In the genomic region with DNA sequence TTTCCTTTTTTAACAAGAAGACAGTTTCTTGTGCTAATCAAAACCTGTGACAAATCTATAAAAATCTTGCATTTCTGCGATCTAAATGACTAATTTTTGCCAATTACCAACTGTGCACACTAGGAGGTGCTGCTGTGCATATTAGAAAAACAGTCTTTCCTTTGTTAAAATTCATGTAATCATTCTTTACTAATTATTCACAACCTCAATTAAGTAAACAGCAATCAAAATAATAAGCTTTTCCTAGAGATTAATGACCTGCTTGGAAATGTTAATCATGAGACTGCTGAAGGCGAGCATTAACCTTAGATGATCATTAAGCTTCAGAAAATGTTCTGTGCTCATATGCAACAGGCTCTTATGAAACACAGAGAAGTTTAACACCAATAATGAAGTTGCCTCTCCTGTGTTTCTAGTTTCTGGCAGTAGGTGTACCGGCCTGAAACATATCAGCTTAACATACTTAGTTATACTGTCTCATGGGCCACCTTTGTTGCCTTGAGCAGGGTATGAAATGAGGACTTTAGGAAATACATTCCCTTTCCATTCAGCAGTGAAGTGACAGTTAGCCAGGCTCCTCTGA, we compare ENCODE assay signal across 9 cellular contexts. TPM values are rescaled to one million over a fixed set of nuclear protein-coding genes. Genes with fewer than 3 reads are reported as not detected.
A peak's percentile ranks its signal among the peaks of the same experiment; 100 is the strongest.
DNase-seq lines count a peak whose midpoint lies in the region; ATAC-seq, FAIRE-seq and TF ChIP-seq lines count a peak whose summit lies in the region.
"Had no signal": no experiment of that assay in that cellular context is flagged by ENCODE, and none has a peak within 500 bp of the region (broad histone marks: within the 10 kb centered on the region; RNA-seq: fewer than 3 reads in every experiment).

No MANE protein-coding gene starts in this region.

- no peak overlapping the region for H3K27ac ChIP-seq in H1 (ENCODE audit: low read depth, low read length)

- no peaks in the 10 kb centered on the region for H3K23me2 ChIP-seq in H1 (ENCODE audit: low read depth, low read length)

- peak; percentile 5 for DNase-seq in COR-L47 (lab: John Stamatoyannopoulos, UW)
- DNase-seq in HAP-1 (ENCODE audit: low spot score in 2 of 2) = peak; percentile 31 to 53
- DNase-seq in SKM-1 treated with dmso at 0.1 percent for 144 hours (lab: John Stamatoyannopoulos, UW; ENCODE audit: unreplicated experiment) = peak; percentile 33
- DNase-seq in H1 (ENCODE audit: low read depth in 1 of 2, low spot score in 2 of 2) = no peak
- DNase-seq in neural crest cell (ENCODE audit: low read depth, low spot score) = peak; percentile 34
- DNase-seq in HK-2 (ENCODE audit: unreplicated experiment) = no peak
- no peak for DNase-seq in activated T-helper 1 cell treated with anti-CD3 and anti-CD28 coated beads, Interleukin-12 subunit alpha, Interleukin-12 subunit beta, Interleukin-2, Interleukin-4 antibody, amounts not matched to agents 30 ng/mL and 10 ng/mL and 1 ng/mL, durations not matched to agents 14 hours and 24 hours and 36 hours (ENCODE audit: low spot score)

- H3K4me3 ChIP-seq in HAP-1 (no peak overlapping the region), H1 (ENCODE audit: extremely low read depth in 1 of 4, insufficient read depth in 2 of 4, low read depth in 3 of 4, low read length in 4 of 4) (no peak overlapping the region)

- no peak overlapping the region for H3K14ac ChIP-seq in H1 (ENCODE audit: insufficient read length)

- no peak overlapping the region for H2BK5ac ChIP-seq in H1 (ENCODE audit: low read depth, low read length)

- no peak overlapping the region for H2AK5ac ChIP-seq in H1 (ENCODE audit: low read depth, low read length)

- H3K23ac ChIP-seq in H1 (ENCODE audit: insufficient read length) = no peak overlapping the region

- no peak overlapping the region for H2BK15ac ChIP-seq in H1 (ENCODE audit: low read length)

- H3K4me1 ChIP-seq in HAP-1 (peaks cover 8% of the 10 kb centered on the region), H1 (replicated peaks in 1 of 4; ENCODE audit: control insufficient read depth in 3 of 4, insufficient read depth in 4 of 4, low read length in 3 of 4) (no peaks in the 10 kb centered on the region)

- no peaks in the 10 kb centered on the region for H4K20me1 ChIP-seq in H1 (replicated peaks in 1 of 2; ENCODE audit: control insufficient read depth in 1 of 2, insufficient read depth in 2 of 2, low read length in 2 of 2)

- WGBS in H1 (ENCODE audit: extremely low coverage in 1 of 2, insufficient coverage in 1 of 2, insufficient read length in 1 of 2, insufficient replicate concordance in 2 of 2, low coverage in 1 of 2, low lambda C conversion rate in 2 of 2, missing lambda C conversion rate in 1 of 2), 2 experiments = 36% methylated on average over 3 of the region's 3 CpGs; no CpG with 5 or more reads in 1 of the 2 experiments

- in situ Hi-C loops in HAP-1 (cut with MboI; ENCODE audit: low sequenced_read_pairs) = no loop called here

- H3K56ac ChIP-seq in H1 (replicated peaks; ENCODE audit: insufficient read length, low read depth, low read length) = no peak overlapping the region

- no peak for ATAC-seq in HG02642 (IDR thresholded peaks at IDR 0.05; ENCODE audit: poor library complexity, unreplicated experiment)

- H3K27ac Mint-ChIP-seq in neural crest cell (ENCODE audit: unreplicated experiment) = no peak overlapping the region
- H3K27ac Mint-ChIP-seq in activated T-helper 1 cell treated with anti-CD3 and anti-CD28 coated beads, Interleukin-12 subunit alpha, Interleukin-12 subunit beta, Interleukin-2, Interleukin-4 antibody, amounts not matched to agents 30 ng/mL and 10 ng/mL and 1 ng/mL, durations not matched to agents 14 hours and 24 hours and 36 hours = no peak overlapping the region
- H3K27ac Mint-ChIP-seq: T-helper 1 cell treated with Interleukin-12 subunit alpha and Interleukin-12 subunit beta and Interleukin-4 antibody, amounts not matched to agents 30 μg/mL and 1 μg/mL, for 36 hours had no signal

- H2BK12ac ChIP-seq in H1 (ENCODE audit: low read depth, low read length) = no peak overlapping the region

- H3K4ac ChIP-seq in H1 (replicated peaks; ENCODE audit: insufficient read length, low read depth, low read length) = no peak overlapping the region

- peak; percentile 36 for FAIRE-seq in H1 (lab: Jason Lieb, UNC)

- no peak for TF ChIP-seq EP300 in H1 (IDR thresholded peaks at IDR 0.05; ENCODE audit: borderline replicate concordance in 1 of 2, low read depth in 2 of 2, low read length in 2 of 2)

- H3K79me1 ChIP-seq in H1 (ENCODE audit: low read depth, low read length) = no peaks in the 10 kb centered on the region

- no peaks in the 10 kb centered on the region for H3K79me2 ChIP-seq in H1 (ENCODE audit: control insufficient read depth in 1 of 2, insufficient read depth in 2 of 2, low read length in 2 of 2)

- H4K5ac ChIP-seq in H1 (ENCODE audit: insufficient read length, low read depth, low read length) = no peak overlapping the region

- H3K4me2 ChIP-seq in H1 (ENCODE audit: insufficient read depth in 1 of 2, low read depth in 2 of 2, low read length in 2 of 2) = no peak overlapping the region

- H3K4me3 Mint-ChIP-seq in neural crest cell = no peak overlapping the region
- no peak overlapping the region for H3K4me3 Mint-ChIP-seq in activated T-helper 1 cell treated with anti-CD3 and anti-CD28 coated beads, Interleukin-12 subunit alpha, Interleukin-12 subunit beta, Interleukin-2, Interleukin-4 antibody, amounts not matched to agents 30 ng/mL and 10 ng/mL and 1 ng/mL, durations not matched to agents 14 hours and 24 hours and 36 hours
- H3K4me3 Mint-ChIP-seq: T-helper 1 cell treated with Interleukin-12 subunit alpha and Interleukin-12 subunit beta and Interleukin-4 antibody, amounts not matched to agents 30 μg/mL and 1 μg/mL, for 36 hours had no signal

- H3K36me3 ChIP-seq in HAP-1 (replicated peaks) (no peaks in the 10 kb centered on the region), H1 (ENCODE audit: control insufficient read depth in 2 of 4, insufficient read depth in 4 of 4, low read length in 3 of 4) (no peaks in the 10 kb centered on the region)

- no peaks in the 10 kb centered on the region for H3K9me3 ChIP-seq in HAP-1
- H3K9me3 ChIP-seq in H1 (ENCODE audit: insufficient read depth in 2 of 2, low read depth in 1 of 2, low read length in 1 of 2) = no peaks in the 10 kb centered on the region

- H4K8ac ChIP-seq in H1 (ENCODE audit: extremely low read depth, insufficient read depth, low read length) = no peak overlapping the region

- H3K9ac ChIP-seq in H1 (replicated peaks in 1 of 4; ENCODE audit: extremely low read depth in 1 of 4, low read depth in 3 of 4, low read length in 3 of 4) = no peak overlapping the region

- H3K18ac ChIP-seq in H1 (ENCODE audit: extremely low read depth, low read length) = no peak overlapping the region

- POLR2A ChIA-PET in H1 (lab: Charles Lee; ENCODE audit: partially characterized antibody) = no interaction called here

- 0 out of 2 replicates have a peak overlapping the region, but pooled peaks have one; percentile 72 for H2AFZ ChIP-seq in H1 (ENCODE audit: low read length)

- H3K36me3 Mint-ChIP-seq in neural crest cell (ENCODE audit: low read depth) = no peaks in the 10 kb centered on the region
- no peaks in the 10 kb centered on the region for H3K36me3 Mint-ChIP-seq in activated T-helper 1 cell treated with anti-CD3 and anti-CD28 coated beads, Interleukin-12 subunit alpha, Interleukin-12 subunit beta, Interleukin-2, Interleukin-4 antibody, amounts not matched to agents 30 ng/mL and 10 ng/mL and 1 ng/mL, durations not matched to agents 14 hours and 24 hours and 36 hours (ENCODE audit: low read depth)

- H2BK120ac ChIP-seq in H1 (replicated peaks; ENCODE audit: low read depth, low read length) = no peak overlapping the region

- CTCF ChIA-PET in H1 (lab: Charles Lee; ENCODE audit: partially characterized antibody) = interaction anchor here (0.6 to 4.4 kb wide), 42 partner anchors 10 to 664 kb away, joined by 3 to 42 read pairs (median 4); a partner anchor contains a TSS

- no peaks in the 10 kb centered on the region for H3K9me3 Mint-ChIP-seq in neural crest cell
- no peaks in the 10 kb centered on the region for H3K9me3 Mint-ChIP-seq in activated T-helper 1 cell treated with anti-CD3 and anti-CD28 coated beads, Interleukin-12 subunit alpha, Interleukin-12 subunit beta, Interleukin-2, Interleukin-4 antibody, amounts not matched to agents 30 ng/mL and 10 ng/mL and 1 ng/mL, durations not matched to agents 14 hours and 24 hours and 36 hours
- H3K9me3 Mint-ChIP-seq: T-helper 1 cell treated with Interleukin-12 subunit alpha and Interleukin-12 subunit beta and Interleukin-4 antibody, amounts not matched to agents 30 μg/mL and 1 μg/mL, for 36 hours had no signal

- TF ChIP-seq CTCF in H1 (IDR thresholded peaks at IDR 0.05; ENCODE audit: control extremely low read depth in 1 of 3, insufficient read depth in 1 of 3, low read depth in 1 of 3, low read length in 3 of 3) (peak in 2 of 3 experiments; percentile 41 to 63; a peak in 2 of 4 replicates), neural crest cell (conservative IDR thresholded peaks at IDR 0.05) (peak; percentile 92)

- no peak overlapping the region for H4K91ac ChIP-seq in H1 (replicated peaks; ENCODE audit: insufficient read length, low read length)

- H3K27me3 Mint-ChIP-seq in neural crest cell (ENCODE audit: low read depth) = no peaks in the 10 kb centered on the region
- H3K27me3 Mint-ChIP-seq in activated T-helper 1 cell treated with anti-CD3 and anti-CD28 coated beads, Interleukin-12 subunit alpha, Interleukin-12 subunit beta, Interleukin-2, Interleukin-4 antibody, amounts not matched to agents 30 ng/mL and 10 ng/mL and 1 ng/mL, durations not matched to agents 14 hours and 24 hours and 36 hours (ENCODE audit: insufficient read depth) = peaks cover 16% of the 10 kb centered on the region

- H2BK20ac ChIP-seq in H1 (ENCODE audit: low read length) = no peak overlapping the region

- TF ChIP-seq POLR2A in H1 (IDR thresholded peaks at IDR 0.05; ENCODE audit: control extremely low read depth in 1 of 2, low read depth in 2 of 2, low read length in 2 of 2) = no peak

- H3K27me3 ChIP-seq in HAP-1 (ENCODE audit: low read depth) (no peaks in the 10 kb centered on the region), H1 (replicated peaks in 1 of 4; ENCODE audit: control insufficient read depth in 3 of 4, extremely low read depth in 1 of 4, insufficient read depth in 3 of 4, low read length in 3 of 4) (no peaks in the 10 kb centered on the region)

- peaks cover 4% of the 10 kb centered on the region for H3K4me1 Mint-ChIP-seq in neural crest cell
- H3K4me1 Mint-ChIP-seq in activated T-helper 1 cell treated with anti-CD3 and anti-CD28 coated beads, Interleukin-12 subunit alpha, Interleukin-12 subunit beta, Interleukin-2, Interleukin-4 antibody, amounts not matched to agents 30 ng/mL and 10 ng/mL and 1 ng/mL, durations not matched to agents 14 hours and 24 hours and 36 hours (ENCODE audit: low read depth) = no peaks in the 10 kb centered on the region

- peak; percentile 55 to 63 for TF ChIP-seq RAD21 in H1 (IDR thresholded peaks at IDR 0.05 in 1 of 2, conservative IDR thresholded peaks at IDR 0.05 in 1 of 2; ENCODE audit: low read depth in 2 of 2, low read length in 2 of 2)

- intact Hi-C loops in activated T-helper 1 cell treated with anti-CD3 and anti-CD28 coated beads, Interleukin-12 subunit alpha, Interleukin-12 subunit beta, Interleukin-2, Interleukin-4 antibody, amounts not matched to agents 30 ng/mL and 10 ng/mL and 1 ng/mL, durations not matched to agents 14 hours and 24 hours and 36 hours (cut with micrococcal nuclease) = loop anchor here (1.0 to 5.0 kb wide), 4 partner anchors 55 to 183 kb away; no protein-coding TSS in a partner anchor

RNA-seq across cellular contexts. Expression of a gene that starts 17.7 kb away (rescaled TPM):
- total RNA-seq in H1 (2021; fragmentation: NEBNext Ultra II Directional; extraction: Animal tissue kit (Norgen Biotek cat#: 25700)) = 2.0 and 4.3 TPM in 2 replicates
- polyA plus RNA-seq in H1 (2011; rRNA removed) = 1.0 and 1.7 TPM in 2 replicates
- polyA plus RNA-seq in H1 (2011; cell fraction: cytosol; rRNA removed) = 2.6 TPM
- polyA plus RNA-seq in H1 (2011; cell fraction: nucleus; rRNA removed) = 0.67 TPM
- 2.7 to 4.0 TPM (median 3.6 TPM) in 4 replicates for polyA plus RNA-seq in H1 (2012, experiment 1 of 2)
- 2.0 TPM for polyA plus RNA-seq in H1 (2012, experiment 2 of 2)
- 4.6 TPM for polyA plus RNA-seq in H1 (2013, experiment 1 of 2)
- 3.1 TPM for polyA plus RNA-seq in H1 (2013, experiment 2 of 2)
- 2.1 and 3.9 TPM in 2 replicates for polyA minus RNA-seq in H1 (2011; rRNA and poly(A)+ RNA removed)
- polyA minus RNA-seq in H1 (2011; cell fraction: cytosol; rRNA and poly(A)+ RNA removed) = 4.4 TPM
- 4.4 TPM for polyA minus RNA-seq in H1 (2011; cell fraction: nucleus; rRNA and poly(A)+ RNA removed)
- 3.1 and 3.4 TPM in 2 replicates for total RNA-seq in neural crest cell
- 3.0 and 6.0 TPM in 2 replicates for total RNA-seq in activated T-helper 1 cell treated with anti-CD3 and anti-CD28 coated beads, Interleukin-12 subunit alpha, Interleukin-12 subunit beta, Interleukin-2, Interleukin-4 antibody, amounts not matched to agents 30 ng/mL and 10 ng/mL and 1 ng/mL, durations not matched to agents 14 hours and 24 hours and 36 hours

RNA-seq across cellular contexts. Expression of a gene that starts 18.5 kb away (rescaled TPM):
- not detected in 2 replicates for total RNA-seq in H1 (2021; fragmentation: NEBNext Ultra II Directional; extraction: Animal tissue kit (Norgen Biotek cat#: 25700))
- not detected in 2 replicates for polyA plus RNA-seq in H1 (2011; rRNA removed)
- not detected for polyA plus RNA-seq in H1 (2011; cell fraction: cytosol; rRNA removed)
- polyA plus RNA-seq in H1 (2011; cell fraction: nucleus; rRNA removed) = not detected
- polyA plus RNA-seq in H1 (2012, experiment 1 of 2) = 0.09 TPM in 1 of 4 replicates, not detected in the others
- polyA plus RNA-seq in H1 (2012, experiment 2 of 2) = not detected
- polyA plus RNA-seq in H1 (2013, experiment 1 of 2) = not detected
- polyA plus RNA-seq in H1 (2013, experiment 2 of 2) = not detected
- polyA minus RNA-seq in H1 (2011; rRNA and poly(A)+ RNA removed) = not detected in 2 replicates
- not detected for polyA minus RNA-seq in H1 (2011; cell fraction: cytosol; rRNA and poly(A)+ RNA removed)
- polyA minus RNA-seq in H1 (2011; cell fraction: nucleus; rRNA and poly(A)+ RNA removed) = not detected
- total RNA-seq in neural crest cell = 0.68 and 1.0 TPM in 2 replicates
- total RNA-seq in activated T-helper 1 cell treated with anti-CD3 and anti-CD28 coated beads, Interleukin-12 subunit alpha, Interleukin-12 subunit beta, Interleukin-2, Interleukin-4 antibody, amounts not matched to agents 30 ng/mL and 10 ng/mL and 1 ng/mL, durations not matched to agents 14 hours and 24 hours and 36 hours = not detected in 2 replicates

RNA-seq across cellular contexts. Expression of a gene that starts 44.4 kb away (rescaled TPM):
- not detected in 2 replicates for total RNA-seq in H1 (2021; fragmentation: NEBNext Ultra II Directional; extraction: Animal tissue kit (Norgen Biotek cat#: 25700))
- 0.14 and 0.27 TPM in 2 replicates for polyA plus RNA-seq in H1 (2011; rRNA removed)
- 0.26 TPM for polyA plus RNA-seq in H1 (2011; cell fraction: cytosol; rRNA removed)
- 0.54 TPM for polyA plus RNA-seq in H1 (2011; cell fraction: nucleus; rRNA removed)
- polyA plus RNA-seq in H1 (2012, experiment 1 of 2) = 0.08 to 0.15 TPM (median 0.08 TPM) in 3 of 4 replicates, not detected in the other
- 0.14 TPM for polyA plus RNA-seq in H1 (2012, experiment 2 of 2)
- polyA plus RNA-seq in H1 (2013, experiment 1 of 2) = 0.10 TPM
- polyA plus RNA-seq in H1 (2013, experiment 2 of 2) = 0.17 TPM
- polyA minus RNA-seq in H1 (2011; rRNA and poly(A)+ RNA removed) = 0.07 TPM in 1 of 2 replicates, not detected in the other
- polyA minus RNA-seq in H1 (2011; cell fraction: cytosol; rRNA and poly(A)+ RNA removed) = not detected
- polyA minus RNA-seq in H1 (2011; cell fraction: nucleus; rRNA and poly(A)+ RNA removed) = 0.50 TPM
- total RNA-seq in neural crest cell = 0.14 TPM in 1 of 2 replicates, not detected in the other
- total RNA-seq in activated T-helper 1 cell treated with anti-CD3 and anti-CD28 coated beads, Interleukin-12 subunit alpha, Interleukin-12 subunit beta, Interleukin-2, Interleukin-4 antibody, amounts not matched to agents 30 ng/mL and 10 ng/mL and 1 ng/mL, durations not matched to agents 14 hours and 24 hours and 36 hours = 0.22 and 0.26 TPM in 2 replicates

Comparison
In these comparisons a context has a peak if more than half of its experiments do, and no peak if none do; other contexts are left out.
1. DNase-seq: peak in COR-L47 (single experiment), HAP-1 (2 of 2), SKM-1 treated with dmso at 0.1 percent for 144 hours (single experiment) and neural crest cell (single experiment); none in H1 (0 of 2), HK-2 (single experiment) and activated T-helper 1 cell treated with anti-CD3 and anti-CD28 coated beads, Interleukin-12 subunit alpha, Interleukin-12 subunit beta, Interleukin-2, Interleukin-4 antibody, amounts not matched to agents 30 ng/mL and 10 ng/mL and 1 ng/mL, durations not matched to agents 14 hours and 24 hours and 36 hours (single experiment).